8 cellular contexts compared by ENCODE assay signal in the genomic region with DNA sequence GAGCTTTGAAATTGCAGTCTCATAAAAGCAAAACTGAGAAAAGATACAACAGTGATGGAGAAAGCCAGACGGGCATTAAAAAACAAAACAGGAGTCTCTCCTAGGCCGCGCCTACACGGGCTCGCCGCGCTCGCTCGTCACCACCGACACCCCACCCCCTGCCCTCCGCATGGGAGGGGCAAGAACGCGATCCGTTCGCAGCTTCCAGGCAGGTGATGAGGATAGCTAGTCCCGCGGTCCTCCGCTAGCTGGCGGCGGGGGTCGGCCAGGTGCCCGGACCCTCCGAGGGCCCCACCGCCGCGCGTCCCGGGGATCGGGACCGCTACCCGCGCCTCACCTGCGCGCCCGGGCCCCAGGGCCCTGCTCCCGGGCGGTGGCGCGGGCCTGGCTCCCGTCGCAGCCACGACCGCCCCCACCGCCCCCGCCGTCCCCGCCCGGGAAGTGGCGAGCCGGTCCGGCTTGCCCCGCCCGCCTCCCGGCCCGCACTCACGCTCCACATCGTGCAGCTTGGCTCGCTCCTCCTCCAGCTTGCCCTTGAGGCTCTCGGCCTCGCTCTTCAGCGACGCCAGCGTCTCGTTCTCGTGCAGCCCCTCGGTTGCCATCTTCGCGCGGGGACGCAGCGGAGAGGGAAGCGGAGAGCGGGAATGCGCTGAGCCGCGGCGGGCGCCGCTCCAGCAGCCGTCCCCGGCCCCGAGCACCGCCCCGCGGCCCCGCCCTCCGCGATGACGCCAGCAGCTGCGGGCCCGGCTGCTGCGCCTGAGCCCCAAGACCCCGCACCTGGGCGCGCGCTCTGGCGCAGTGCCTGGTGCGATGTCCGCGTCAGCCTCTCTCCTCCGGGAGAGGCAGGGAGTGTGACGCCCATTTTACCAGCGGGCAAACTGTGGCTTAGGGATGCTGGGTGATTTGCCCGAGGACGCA. TPM values are rescaled to one million over a fixed set of nuclear protein-coding genes. Genes with fewer than 3 reads are reported as not detected.
DNase-seq lines count a peak whose midpoint lies in the region; ATAC-seq and TF ChIP-seq lines count a peak whose summit lies in the region.

No MANE protein-coding gene starts in this region.

- H3K4me3 ChIP-seq in GM12875 (ENCODE audit: low read depth, low read length) = peak overlapping the region; percentile 86

- TF ChIP-seq CTCF in GM12875 (IDR thresholded peaks at IDR 0.05; ENCODE audit: borderline replicate concordance, insufficient read depth, low read depth, low read length) (no peak; the same call in 1 of the 2 replicates), progenitor cell of endocrine pancreas (IDR thresholded peaks at IDR 0.05; ENCODE audit: unreplicated experiment) (peak; percentile 27)

- ATAC-seq in HG02623 (IDR thresholded peaks at IDR 0.05; ENCODE audit: unreplicated experiment) = peak; percentile 76
- ATAC-seq in left cardiac atrium = peak; percentile 91 to 94

- DNase-seq in NCI-H1105 (lab: John Stamatoyannopoulos, UW) (peak; percentile 47), SW 1271 (lab: John Stamatoyannopoulos, UW) (peak; percentile 11 to 65), amniotic epithelial cell (ENCODE audit: low read depth) (peak; percentile 72), left cardiac atrium (peak; percentile 85), progenitor cell of endocrine pancreas (ENCODE audit: low spot score, unreplicated experiment) (peak; percentile 74), ureter (ENCODE audit: low spot score) (peak; percentile 89)

- H3K4me3 Mint-ChIP-seq in progenitor cell of endocrine pancreas (ENCODE audit: low read depth) = peak overlapping the region; percentile 88

- peaks cover 27% of the 10 kb centered on the region for H3K4me1 Mint-ChIP-seq in progenitor cell of endocrine pancreas (ENCODE audit: low read depth)

- intact Hi-C loops in left cardiac atrium (cut with DNase I) = no loop called here

- H3K27ac Mint-ChIP-seq in progenitor cell of endocrine pancreas = peak overlapping the region; percentile 98

- H3K36me3 Mint-ChIP-seq in progenitor cell of endocrine pancreas (ENCODE audit: insufficient read depth) = no peaks in the 10 kb centered on the region

- H3K27me3 Mint-ChIP-seq in progenitor cell of endocrine pancreas = peaks cover 10% of the 10 kb centered on the region

- H3K9me3 Mint-ChIP-seq in progenitor cell of endocrine pancreas (ENCODE audit: low read depth) = no peaks in the 10 kb centered on the region

RNA-seq across cellular contexts. Expression of gene GNB5, which starts 11.7 kb away (rescaled TPM):
- total RNA-seq in left cardiac atrium (10 to 100 TPM; 36.3 to 63.4 TPM), progenitor cell of endocrine pancreas (54.6 and 56.0 TPM in 2 replicates), ureter (29.4 TPM)

Comparison
In these comparisons a context has a peak if more than half of its experiments do, and no peak if none do; other contexts are left out.
1. Peak in every context shown above with its lines: DNase-seq, ATAC-seq and H3K4me3 ChIP-seq.
2. DNase-seq: peak in every context shown above with its lines; median percentile 89 in ureter; 85 in left cardiac atrium; 74 in progenitor cell of endocrine pancreas; 72 in amniotic epithelial cell; 47 in NCI-H1105; 38 in SW 1271.